In genomic region chr19:47813304-47813994, GRCh38 we compare ENCODE assay signal across 8 cellular contexts. TPM values are rescaled to one million over a fixed set of nuclear protein-coding genes. Genes with fewer than 3 reads are reported as not detected.
DNase-seq lines count a peak whose midpoint lies in the region; ATAC-seq and TF ChIP-seq lines count a peak whose summit lies in the region.

No MANE protein-coding gene starts in this region.

- no peak overlapping the region for H3K4me2 ChIP-seq in SU-DHL-6 (ENCODE audit: low read depth, low read length, poor library complexity, severe bottlenecking)

- H3K9me2 ChIP-seq in SU-DHL-6 (replicated peaks; ENCODE audit: insufficient read depth, low read length): no peaks in the 10 kb centered on the region

- no peak overlapping the region for H2AFZ ChIP-seq in SU-DHL-6 (ENCODE audit: low read depth, low read length, severe bottlenecking)

- intact Hi-C loops in cardiac septum (cut with DNase I): loop anchor here (10.0 kb wide), 1 partner anchor 51 kb away; no protein-coding TSS in a partner anchor

- DNase-seq in DMS153 (lab: John Stamatoyannopoulos, UW) (peak; percentile 5), KG1 (lab: John Stamatoyannopoulos, UW) (peak; percentile 12), cardiac septum (ENCODE audit: low spot score) (peak; percentile 84), retinal pigment epithelial cell (ENCODE audit: low read depth) (no peak)
- peak; percentile 81 for DNase-seq in activated naive CD4-positive, alpha-beta T cell treated with anti-CD3 and anti-CD28 coated beads, Interleukin-2, amount 50 U/mL, for 16 hours

- H3K4me3 ChIP-seq in SU-DHL-6 (ENCODE audit: insufficient read depth, low read length, poor library complexity, severe bottlenecking): no peak overlapping the region
- H3K4me3 ChIP-seq in retinal pigment epithelial cell (ENCODE audit: low read length): no peak overlapping the region

- H3K36me3 ChIP-seq in SU-DHL-6 (ENCODE audit: low read length): no peaks in the 10 kb centered on the region

- no peak overlapping the region for H3K9ac ChIP-seq in SU-DHL-6 (ENCODE audit: low read length)

- TF ChIP-seq CTCF in SU-DHL-6 (IDR thresholded peaks at IDR 0.05; ENCODE audit: insufficient read depth, low read length, poor library complexity, severe bottlenecking) (peak; percentile 73), retinal pigment epithelial cell (conservative IDR thresholded peaks at IDR 0.05; ENCODE audit: low read depth, low read length) (peak; percentile 75)

- no peaks in the 10 kb centered on the region for H3K27me3 ChIP-seq in SU-DHL-6 (ENCODE audit: low read length)

- H4K20me1 ChIP-seq in SU-DHL-6 (ENCODE audit: low read depth, low read length): no peaks in the 10 kb centered on the region

- no peaks in the 10 kb centered on the region for H3K79me2 ChIP-seq in SU-DHL-6 (ENCODE audit: insufficient read depth, low read length)

- H3K9me3 ChIP-seq in SU-DHL-6 (ENCODE audit: insufficient read depth, low read length): no peaks in the 10 kb centered on the region

- no peaks in the 10 kb centered on the region for H3F3A ChIP-seq in SU-DHL-6 (ENCODE audit: insufficient read depth)

- no peak for ATAC-seq in HG03097 (IDR thresholded peaks at IDR 0.05; ENCODE audit: low FRiP score, unreplicated experiment)
- ATAC-seq in GM21786 (IDR thresholded peaks at IDR 0.05; ENCODE audit: unreplicated experiment): no peak

- H3K27ac ChIP-seq in SU-DHL-6 (ENCODE audit: low read depth, low read length): no peak overlapping the region

RNA-seq across cellular contexts. Expression of gene CRX, which starts 8.3 kb away (rescaled TPM):
- total RNA-seq in cardiac septum: not detected

RNA-seq across cellular contexts. Expression of gene TPRX1, which starts 9.1 kb away (rescaled TPM):
- not detected for total RNA-seq in cardiac septum

RNA-seq across cellular contexts. Expression of gene SELENOW, which starts 34.9 kb away (rescaled TPM):
- total RNA-seq in cardiac septum: 944 TPM

RNA-seq across cellular contexts. Expression of gene TPRX2, which starts 45.6 kb away (rescaled TPM):
- total RNA-seq in cardiac septum: not detected
